ENCODE assay signal across 18 cellular contexts in the genomic region with DNA sequence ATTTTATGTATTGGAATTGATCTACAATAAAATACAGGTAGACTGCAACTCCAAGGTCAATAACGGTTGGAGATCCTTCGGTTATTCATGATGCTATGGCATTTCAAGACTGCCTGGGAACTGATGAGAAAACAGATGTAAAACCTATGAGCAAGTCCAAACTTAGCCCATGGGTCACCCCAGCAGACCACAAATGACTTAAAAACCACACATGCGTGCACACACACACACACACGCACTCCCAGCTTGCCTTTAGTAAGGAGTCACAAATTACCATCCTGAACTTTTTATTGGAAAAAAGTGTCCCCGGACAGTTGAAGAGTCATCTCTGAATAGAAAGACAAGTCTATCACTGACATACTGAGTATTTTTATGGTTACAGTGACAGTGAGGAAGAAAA. TPM values are rescaled to one million over a fixed set of nuclear protein-coding genes. Genes with fewer than 3 reads are reported as not detected.
"Had no signal": no experiment of that assay in that cellular context is flagged by ENCODE, and none has a peak within 500 bp of the region (broad histone marks: within the 10 kb centered on the region; RNA-seq: fewer than 3 reads in every experiment).

No MANE protein-coding gene starts in this region.

- H3K4me2 ChIP-seq: smooth muscle cell had no signal

- H3K27me3 ChIP-seq: esophagus muscularis mucosa, right atrium auricular region, testis, upper lobe of right lung had no signal

- DNase-seq: activated CD4-positive, CD25-positive, alpha-beta regulatory T cell treated with anti-CD3 and anti-CD28 coated beads, Interleukin-2, amount 50 U/mL, for 72 hours; activated CD8-positive, alpha-beta T cell treated with anti-CD3 and anti-CD28 coated beads, Interleukin-2, amount 10 ng/mL, durations not matched to agents 7 days and 5 days; activated naive CD4-positive, alpha-beta T cell treated with anti-CD3 and anti-CD28 coated beads, Interleukin-2, amount 50 U/mL, for 16 hours; caudate nucleus; hypothalamus; kidney; left ventricle myocardium inferior; mesenchymal stem cell; occipital lobe; T-cell; T-helper 9 cell; testis; upper lobe of right lung had no signal

- H3K27me3 Mint-ChIP-seq: stimulated activated naive CD8-positive, alpha-beta T cell treated with anti-CD3 and anti-CD28 coated beads, Interleukin-15, amount 100 ng/mL, for 72 hours; T-cell had no signal

- H3K4me1 ChIP-seq: esophagus muscularis mucosa, left ventricle myocardium inferior, right atrium auricular region, testis, upper lobe of right lung had no signal

- H3K4me3 ChIP-seq: esophagus muscularis mucosa, left ventricle myocardium inferior, right atrium auricular region, smooth muscle cell, testis, upper lobe of right lung had no signal

- ATAC-seq: activated CD8-positive, alpha-beta T cell treated with anti-CD3 and anti-CD28 coated beads, Interleukin-2, amount 10 ng/mL, durations not matched to agents 7 days and 5 days; T-cell; upper lobe of right lung had no signal

- H3K9me3 ChIP-seq: right atrium auricular region, testis, upper lobe of right lung had no signal

- H3K4me1 Mint-ChIP-seq: T-cell had no signal

- H3K4me3 Mint-ChIP-seq: activated CD8-positive, alpha-beta T cell treated with anti-CD3 and anti-CD28 coated beads, Interleukin-2, amount 10 ng/mL, durations not matched to agents 7 days and 5 days; nephron; stimulated activated naive CD8-positive, alpha-beta T cell treated with anti-CD3 and anti-CD28 coated beads, Interleukin-15, amount 100 ng/mL, for 72 hours; T-cell had no signal

- H3K27ac ChIP-seq: esophagus muscularis mucosa, left ventricle myocardium inferior, right atrium auricular region, testis, upper lobe of right lung had no signal

- H3K27ac Mint-ChIP-seq: activated CD8-positive, alpha-beta T cell treated with anti-CD3 and anti-CD28 coated beads, Interleukin-2, amount 10 ng/mL, durations not matched to agents 7 days and 5 days; nephron had no signal

RNA-seq across cellular contexts. Expression of a gene that starts 53.4 kb away (rescaled TPM):
- total RNA-seq: smooth muscle cell had no signal
